In genomic region chr14:96275182-96276112, GRCh38 we compare ENCODE assay signal across 8 cellular contexts. TPM values are rescaled to one million over a fixed set of nuclear protein-coding genes. Genes with fewer than 3 reads are reported as not detected.
DNase-seq lines count a peak whose midpoint lies in the region; ATAC-seq and TF ChIP-seq lines count a peak whose summit lies in the region.

No MANE protein-coding gene starts in this region.

- H3K9me3 ChIP-seq in DND-41 (ENCODE audit: insufficient read depth, low read length, severe bottlenecking) (peaks cover 13% of the 10 kb centered on the region), SK-N-SH (no peaks in the 10 kb centered on the region; the same call in 1 of the 2 replicates), left ventricle myocardium inferior (replicated peaks) (peaks cover 37% of the 10 kb centered on the region)

- POLR2A ChIA-PET in SK-N-SH (lab: Yijun Ruan, JAX) = interaction anchor here (1.1 to 2.7 kb wide), 2 partner anchors 156 to 175 kb away, joined by 3 to 8 read pairs; no protein-coding TSS in a partner anchor

- H4K20me1 ChIP-seq in DND-41 (ENCODE audit: insufficient read depth, low read length) (no peaks in the 10 kb centered on the region), SK-N-SH (ENCODE audit: insufficient read depth) (no peaks in the 10 kb centered on the region)

- H3K4me2 ChIP-seq in DND-41 (ENCODE audit: insufficient read depth, low read length) (no peak overlapping the region), SK-N-SH (peak overlapping the region; percentile 53)

- H3K4me1 Mint-ChIP-seq in activated naive CD8-positive, alpha-beta T cell treated with anti-CD3 and anti-CD28 coated beads, Interleukin-2, amount 50 U/mL, for 24 hours = no peaks in the 10 kb centered on the region

- peaks cover 10% of the 10 kb centered on the region for H3K9me3 Mint-ChIP-seq in activated naive CD8-positive, alpha-beta T cell treated with anti-CD3 and anti-CD28 coated beads, Interleukin-2, amount 50 U/mL, for 24 hours

- no peaks in the 10 kb centered on the region for H3K79me2 ChIP-seq in DND-41 (ENCODE audit: insufficient read depth, low read length)
- H3K79me2 ChIP-seq in SK-N-SH (ENCODE audit: insufficient read depth) = no peaks in the 10 kb centered on the region

- H3K4me3 ChIP-seq in DND-41 (ENCODE audit: low read depth in 1 of 2, low read length in 2 of 2) (no peak overlapping the region), LNCaP clone FGC (ENCODE audit: low read depth, low read length) (no peak overlapping the region), SK-N-SH (ENCODE audit: low read depth in 2 of 2, low read length in 1 of 2) (peak overlapping the region in 1 of 2 experiments; percentile 14; a peak in 1 of 4 replicates), left ventricle myocardium inferior (no peak overlapping the region), retinal pigment epithelial cell (ENCODE audit: low read length) (no peak overlapping the region)

- CTCF ChIA-PET in SK-N-SH (lab: Yijun Ruan, JAX) = interaction anchor here (0.6 to 18.9 kb wide), 59 partner anchors 9 to 716 kb away, joined by 3 to 920 read pairs (median 4); partner anchors contain the start of gene BDKRB2

- H3K36me3 Mint-ChIP-seq in activated naive CD8-positive, alpha-beta T cell treated with anti-CD3 and anti-CD28 coated beads, Interleukin-2, amount 50 U/mL, for 24 hours (ENCODE audit: low read depth) = no peaks in the 10 kb centered on the region

- H3K4me1 ChIP-seq in DND-41 (ENCODE audit: insufficient read depth, low read length) (no peaks in the 10 kb centered on the region), SK-N-SH (ENCODE audit: control insufficient read depth in 1 of 2, insufficient read depth in 2 of 2, low read depth in 1 of 2, low read length in 1 of 2) (peaks cover 18 to 30% of the 10 kb centered on the region in 2 experiments), left ventricle myocardium inferior (peaks cover 7% of the 10 kb centered on the region)

- no peaks in the 10 kb centered on the region for H3K27me3 Mint-ChIP-seq in activated naive CD8-positive, alpha-beta T cell treated with anti-CD3 and anti-CD28 coated beads, Interleukin-2, amount 50 U/mL, for 24 hours

- no peak overlapping the region for H3K4me3 Mint-ChIP-seq in activated naive CD8-positive, alpha-beta T cell treated with anti-CD3 and anti-CD28 coated beads, Interleukin-2, amount 50 U/mL, for 24 hours

- H3K27ac Mint-ChIP-seq in activated naive CD8-positive, alpha-beta T cell treated with anti-CD3 and anti-CD28 coated beads, Interleukin-2, amount 50 U/mL, for 24 hours = no peak overlapping the region

- peak; percentile 53 for DNase-seq in DND-41
- no peak for DNase-seq in LNCaP clone FGC (ENCODE audit: low read depth)
- peak; percentile 78 for DNase-seq in SK-N-SH
- DNase-seq in activated naive CD8-positive, alpha-beta T cell treated with anti-CD3 and anti-CD28 coated beads, Interleukin-2, amount 50 U/mL, for 24 hours = peak; percentile 80
- DNase-seq in left ventricle myocardium inferior = peak; percentile 52
- no peak for DNase-seq in retinal pigment epithelial cell (ENCODE audit: low read depth)

- no peak for TF ChIP-seq EP300 in SK-N-SH (IDR thresholded peaks at IDR 0.05; ENCODE audit: borderline replicate concordance in 1 of 2, low read depth in 1 of 2, low read length in 1 of 2)

- H3F3A ChIP-seq in SK-N-SH (replicated peaks; ENCODE audit: insufficient read depth) = peaks cover 12% of the 10 kb centered on the region

- H3K27me3 ChIP-seq in DND-41 (ENCODE audit: insufficient read depth, low read length, poor library complexity) (no peaks in the 10 kb centered on the region), SK-N-SH (ENCODE audit: insufficient read depth) (no peaks in the 10 kb centered on the region), left ventricle myocardium inferior (ENCODE audit: low read depth) (no peaks in the 10 kb centered on the region)

- TF ChIP-seq CTCF in DND-41 (IDR thresholded peaks at IDR 0.05; ENCODE audit: borderline replicate concordance, extremely low read depth, low read length, poor library complexity, severe bottlenecking) (peak; percentile 85), LNCaP clone FGC (IDR thresholded peaks at IDR 0.05; ENCODE audit: control insufficient read depth, extremely low read depth, insufficient read depth) (peak; percentile 92), SK-N-SH (IDR thresholded peaks at IDR 0.05) (peak; percentile 98), left ventricle myocardium inferior (IDR thresholded peaks at IDR 0.05; ENCODE audit: borderline replicate concordance) (peak; percentile 95), retinal pigment epithelial cell (conservative IDR thresholded peaks at IDR 0.05; ENCODE audit: low read depth, low read length) (peak; percentile 96)

- H3K9ac ChIP-seq in DND-41 (ENCODE audit: low read depth, low read length) (no peak overlapping the region), SK-N-SH (peak overlapping the region; percentile 26; the same call in 1 of the 2 replicates)

- H3K27ac ChIP-seq in DND-41 (ENCODE audit: low read length) = no peak overlapping the region
- peak overlapping the region; percentile 67 to 68 for H3K27ac ChIP-seq in SK-N-SH (ENCODE audit: low read depth in 2 of 2, low read length in 1 of 2)
- no peak overlapping the region for H3K27ac ChIP-seq in left ventricle myocardium inferior (replicated peaks)

- H2AFZ ChIP-seq in DND-41 (ENCODE audit: low read depth, low read length) (no peak overlapping the region), SK-N-SH (ENCODE audit: low read depth) (peak overlapping the region; percentile 75)

- ATAC-seq in DND-41 (ENCODE audit: insufficient read depth, low read depth) (peak; percentile 72), HG02870 (IDR thresholded peaks at IDR 0.05; ENCODE audit: unreplicated experiment) (no peak), GM19395 (IDR thresholded peaks at IDR 0.05; ENCODE audit: unreplicated experiment) (no peak)
- ATAC-seq in activated naive CD8-positive, alpha-beta T cell treated with anti-CD3 and anti-CD28 coated beads, Interleukin-2, amount 50 U/mL, for 24 hours = no peak

- H3K36me3 ChIP-seq in DND-41 (ENCODE audit: insufficient read depth, low read length) = no peaks in the 10 kb centered on the region; the same call in 1 of the 2 replicates
- no peaks in the 10 kb centered on the region for H3K36me3 ChIP-seq in SK-N-SH (replicated peaks in 1 of 2; ENCODE audit: control insufficient read depth in 1 of 2, insufficient read depth in 2 of 2, low read length in 1 of 2)
- peaks cover 9% of the 10 kb centered on the region for H3K36me3 ChIP-seq in left ventricle myocardium inferior

- intact Hi-C loops in left ventricle myocardium inferior (cut with micrococcal nuclease) = loop anchor here (5.0 to 10.0 kb wide), 2 partner anchors 173 to 281 kb away; no protein-coding TSS in a partner anchor

- TF ChIP-seq RAD21 in SK-N-SH (IDR thresholded peaks at IDR 0.05; ENCODE audit: low read length) = peak; percentile 96

- WGBS in SK-N-SH (ENCODE audit: low lambda C conversion rate) = 13% methylated on average over 16 of the region's 16 CpGs

- H3K9me2 ChIP-seq in SK-N-SH = no peaks in the 10 kb centered on the region

TF ChIP-seq in SK-N-SH, 30 proteins besides CTCF, POLR2A, EP300 and RAD21 (continues in another document):
- peak; percentile 49; the same call in 1 of the 2 replicates for TF ChIP-seq YY1 (IDR thresholded peaks at IDR 0.05; ENCODE audit: low read depth)
- TF ChIP-seq RXRA (IDR thresholded peaks at IDR 0.05; ENCODE audit: borderline replicate concordance, low read depth) = no peak
- TF ChIP-seq IRF3 (IDR thresholded peaks at IDR 0.05; ENCODE audit: low read depth, low read length) = no peak
- peak; percentile 99 for TF ChIP-seq SMC3 (IDR thresholded peaks at IDR 0.05; ENCODE audit: low read depth, low read length)
- no peak for TF ChIP-seq FOXM1 (IDR thresholded peaks at IDR 0.05; ENCODE audit: low read depth)
- TF ChIP-seq MXI1 (IDR thresholded peaks at IDR 0.05; ENCODE audit: low read depth, low read length) = peak; percentile 44; the same call in 1 of the 2 replicates
- TF ChIP-seq RCOR1 (IDR thresholded peaks at IDR 0.05; ENCODE audit: low read length) = 0 out of 2 replicates have a peak, but pooled peaks have one; percentile 42
- TF ChIP-seq FOXJ3 (CRISPR knock-in tag; IDR thresholded peaks at IDR 0.05) = no peak
- no peak for TF ChIP-seq REST (IDR thresholded peaks at IDR 0.05; ENCODE audit: low read depth, low read length)

RNA-seq across cellular contexts. Expression of gene BDKRB1, which starts 19.4 kb away (rescaled TPM):
- 14.4 and 16.9 TPM in 2 replicates for polyA plus RNA-seq in SK-N-SH (2012; rRNA removed)
- 7.0 and 10.3 TPM in 2 replicates for polyA plus RNA-seq in SK-N-SH (2012; cell fraction: cytosol; rRNA removed)
- polyA plus RNA-seq in SK-N-SH (2012; cell fraction: nucleus; rRNA removed) = 16.6 and 26.9 TPM in 2 replicates
- not detected for total RNA-seq in left ventricle myocardium inferior

Comparison
In these comparisons a context has a peak if more than half of its experiments do, and no peak if none do; other contexts are left out.
1. DNase-seq: peak in DND-41 (single experiment), SK-N-SH (single experiment), activated naive CD8-positive, alpha-beta T cell treated with anti-CD3 and anti-CD28 coated beads, Interleukin-2, amount 50 U/mL, for 24 hours (single experiment) and left ventricle myocardium inferior (single experiment); none in LNCaP clone FGC (single experiment) and retinal pigment epithelial cell (single experiment).
2. H3K27ac ChIP-seq: peak in SK-N-SH (2 of 2); none in DND-41 (single experiment) and left ventricle myocardium inferior (single experiment).
3. Peak in every context shown above with its lines, with median percentiles within 50 percentile points of each other: CTCF ChIP-seq.